ENCODE assay signal across 9 cellular contexts in the genomic region with DNA sequence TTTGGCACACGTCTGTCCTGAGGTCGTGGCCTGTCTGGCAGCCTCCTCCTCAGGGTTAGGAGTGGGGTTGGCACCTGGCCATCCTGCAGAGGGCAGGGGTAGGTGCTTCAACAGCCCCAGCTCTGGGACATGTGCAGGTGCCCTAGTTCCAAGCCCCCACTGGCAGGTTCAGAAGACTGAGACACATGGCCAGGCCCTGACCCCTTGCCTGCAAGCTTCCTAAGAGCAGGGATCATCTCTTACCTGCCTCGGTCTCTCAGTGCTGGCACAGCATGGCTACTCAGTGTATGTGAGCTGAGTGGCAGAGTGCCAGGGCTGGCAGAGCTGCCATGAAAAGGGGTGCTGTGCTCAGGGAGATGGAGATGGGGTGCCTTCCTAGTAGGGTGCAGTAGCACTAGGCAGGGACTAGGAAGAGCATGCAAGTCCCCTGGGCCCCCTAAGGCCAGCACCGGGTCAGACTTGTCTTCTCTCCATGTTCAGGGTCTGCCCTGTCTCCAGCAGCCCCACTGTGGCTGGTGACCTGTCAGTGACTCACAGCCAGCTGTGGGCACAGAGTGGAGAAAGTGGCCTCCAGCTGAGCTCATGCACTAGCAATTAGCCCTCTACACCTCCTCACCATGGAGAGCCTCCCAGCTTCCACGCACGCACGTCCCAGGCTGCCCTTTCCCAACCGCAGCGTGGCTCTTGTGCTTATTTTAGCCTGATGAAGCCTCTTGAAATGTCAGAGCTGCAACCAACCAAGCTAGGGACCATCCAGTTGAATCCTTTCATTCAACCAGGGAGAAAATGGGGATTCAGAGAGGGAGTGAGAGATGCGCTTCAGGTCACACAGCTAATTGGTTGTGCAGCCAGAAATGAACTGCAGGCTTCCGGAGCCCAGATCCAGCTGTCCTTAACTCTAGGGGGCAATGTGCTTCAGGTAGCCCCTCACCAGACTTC.
DNase-seq lines count a peak whose midpoint lies in the region; ATAC-seq, FAIRE-seq and TF ChIP-seq lines count a peak whose summit lies in the region.
"Had no signal": no experiment of that assay in that cellular context is flagged by ENCODE, and none has a peak within 500 bp of the region (broad histone marks: within the 10 kb centered on the region; RNA-seq: fewer than 3 reads in every experiment).

No MANE protein-coding gene starts in this region.

- TF ChIP-seq POLR2A in adrenal gland (IDR thresholded peaks at IDR 0.05), result no peak

- H3K9me3 ChIP-seq in adrenal gland (replicated peaks in 1 of 3) (no peaks in the 10 kb centered on the region), kidney (ENCODE audit: control insufficient read depth in 1 of 2, low read length in 2 of 2) (no peaks in the 10 kb centered on the region)

- no peaks in the 10 kb centered on the region for H3K36me3 Mint-ChIP-seq in activated CD4-positive, alpha-beta T cell treated with anti-CD3 and anti-CD28 coated beads, Interleukin-2, amount 10 ng/mL, durations not matched to agents 24 days and 14 days (ENCODE audit: low read depth)

- no peak for ATAC-seq in HG03135 (IDR thresholded peaks at IDR 0.05; ENCODE audit: unreplicated experiment)

- H3K27ac ChIP-seq in adrenal gland (no peak overlapping the region), kidney (ENCODE audit: low read depth in 2 of 2, low read length in 2 of 2) (peak overlapping the region in 1 of 2 donors; percentile 55)

- H3K36me3 ChIP-seq in adrenal gland (replicated peaks in 1 of 2), result no peaks in the 10 kb centered on the region
- H3K36me3 ChIP-seq in kidney (ENCODE audit: control insufficient read depth in 1 of 2, insufficient read depth in 2 of 2, low read length in 2 of 2), result no peaks in the 10 kb centered on the region

- H3K4me1 ChIP-seq in adrenal gland (replicated peaks in 1 of 2) (peaks cover 0 to 9% of the 10 kb centered on the region in 2 donors), kidney (ENCODE audit: control insufficient read depth in 1 of 2, insufficient read depth in 1 of 2, low read depth in 1 of 2, low read length in 2 of 2) (peaks cover 6 to 8% of the 10 kb centered on the region in 2 donors)

- TF ChIP-seq EP300 in Ishikawa (IDR thresholded peaks at IDR 0.05; ENCODE audit: borderline replicate concordance), result peak; percentile 74; the same call in 1 of the 2 replicates

- H3K9me3 Mint-ChIP-seq in activated CD4-positive, alpha-beta T cell treated with anti-CD3 and anti-CD28 coated beads, Interleukin-2, amount 10 ng/mL, durations not matched to agents 24 days and 14 days, result peaks cover 4% of the 10 kb centered on the region

- intact Hi-C loops in adrenal gland (cut with DNase I) (no loop called here), kidney (cut with DNase I) (no loop called here)
- intact Hi-C loops in activated CD4-positive, alpha-beta T cell treated with anti-CD3 and anti-CD28 coated beads, Interleukin-2, amount 10 ng/mL, durations not matched to agents 24 days and 14 days (cut with micrococcal nuclease), result no loop called here

- H3K4me3 ChIP-seq in adrenal gland (no peak overlapping the region), kidney (ENCODE audit: low read length in 2 of 2) (no peak overlapping the region)

- TF ChIP-seq RAD21 in Ishikawa (IDR thresholded peaks at IDR 0.05; ENCODE audit: low read depth), result peak; percentile 1; the same call in 1 of the 2 replicates

- H3K27ac Mint-ChIP-seq in activated CD4-positive, alpha-beta T cell treated with anti-CD3 and anti-CD28 coated beads, Interleukin-2, amount 10 ng/mL, durations not matched to agents 24 days and 14 days, result no peak overlapping the region

- DNase-seq in AG09319 (ENCODE audit: extremely low read depth, low read depth) (peak; percentile 93), adrenal gland (peak in 5 of 7 donors; percentile 48 to 69 (median 54)), kidney (peak; percentile 85), NCI-H1930 (lab: John Stamatoyannopoulos, UW) (no peak), middle frontal gyrus (ENCODE audit: extremely low spot score, low spot score) (no peak)
- DNase-seq in activated CD4-positive, alpha-beta T cell treated with anti-CD3 and anti-CD28 coated beads, Interleukin-2, amount 10 ng/mL, durations not matched to agents 24 days and 14 days, result no peak

- no peak for FAIRE-seq in kidney (lab: Jason Lieb, UNC)
- FAIRE-seq: GM18507 had no signal

- no peak overlapping the region for H3K9ac ChIP-seq in kidney (ENCODE audit: low read length in 2 of 2)

- no peaks in the 10 kb centered on the region for H3K27me3 ChIP-seq in adrenal gland

- TF ChIP-seq CTCF in AG09319 (IDR thresholded peaks at IDR 0.05; ENCODE audit: low read depth, low read length), result no peak; the same call in 1 of the 2 replicates
- TF ChIP-seq CTCF in adrenal gland (IDR thresholded peaks at IDR 0.05), result no peak
- TF ChIP-seq CTCF in kidney (IDR thresholded peaks at IDR 0.05; ENCODE audit: borderline replicate concordance, extremely low read depth, insufficient read depth), result no peak

- peaks cover 2% of the 10 kb centered on the region for H3K4me1 Mint-ChIP-seq in activated CD4-positive, alpha-beta T cell treated with anti-CD3 and anti-CD28 coated beads, Interleukin-2, amount 10 ng/mL, durations not matched to agents 24 days and 14 days

- 59 to 75% (median 70%) methylated on average over 9 to 11 of the region's 11 CpGs for WGBS in adrenal gland, 4 donors

- H3K27me3 Mint-ChIP-seq in activated CD4-positive, alpha-beta T cell treated with anti-CD3 and anti-CD28 coated beads, Interleukin-2, amount 10 ng/mL, durations not matched to agents 24 days and 14 days, result peaks cover 28% of the 10 kb centered on the region

- no peak overlapping the region for H3K4me3 Mint-ChIP-seq in activated CD4-positive, alpha-beta T cell treated with anti-CD3 and anti-CD28 coated beads, Interleukin-2, amount 10 ng/mL, durations not matched to agents 24 days and 14 days

TF ChIP-seq in Ishikawa, 13 proteins besides CTCF, POLR2A, EP300 and RAD21:
- TF ChIP-seq EGR1 (IDR thresholded peaks at IDR 0.05), result 0 out of 2 replicates have a peak, but pooled peaks have one; percentile 17
- TF ChIP-seq TCF12 (IDR thresholded peaks at IDR 0.05; ENCODE audit: low read depth), result peak; percentile 94
- TF ChIP-seq CREB1 (IDR thresholded peaks at IDR 0.05; ENCODE audit: low read depth), result no peak
- peak; percentile 79 for TF ChIP-seq NFIC (IDR thresholded peaks at IDR 0.05)
- TF ChIP-seq, protein P1, sequence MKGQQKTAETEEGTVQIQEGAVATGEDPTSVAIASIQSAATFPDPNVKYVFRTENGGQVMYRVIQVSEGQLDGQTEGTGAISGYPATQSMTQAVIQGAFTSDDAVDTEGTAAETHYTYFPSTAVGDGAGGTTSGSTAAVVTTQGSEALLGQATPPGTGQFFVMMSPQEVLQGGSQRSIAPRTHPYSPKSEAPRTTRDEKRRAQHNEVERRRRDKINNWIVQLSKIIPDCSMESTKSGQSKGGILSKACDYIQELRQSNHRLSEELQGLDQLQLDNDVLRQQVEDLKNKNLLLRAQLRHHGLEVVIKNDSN (IDR thresholded peaks at IDR 0.05), result no peak
- TF ChIP-seq ZBTB7A (IDR thresholded peaks at IDR 0.05; ENCODE audit: low read depth), result peak; percentile 48; the same call in 1 of the 2 replicates
- TF ChIP-seq, protein P2, sequence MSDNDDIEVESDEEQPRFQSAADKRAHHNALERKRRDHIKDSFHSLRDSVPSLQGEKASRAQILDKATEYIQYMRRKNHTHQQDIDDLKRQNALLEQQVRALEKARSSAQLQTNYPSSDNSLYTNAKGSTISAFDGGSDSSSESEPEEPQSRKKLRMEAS (IDR thresholded peaks at IDR 0.05), result peak; percentile 51
- TF ChIP-seq YY1 (IDR thresholded peaks at IDR 0.05; ENCODE audit: low read depth), result no peak
- no peak for TF ChIP-seq FOXM1 (IDR thresholded peaks at IDR 0.05; ENCODE audit: borderline replicate concordance, low read depth)
- TF ChIP-seq TEAD4 (IDR thresholded peaks at IDR 0.05), result peak; percentile 63
- no peak for TF ChIP-seq CEBPB (IDR thresholded peaks at IDR 0.05)
- TF ChIP-seq REST (IDR thresholded peaks at IDR 0.05; ENCODE audit: low read depth), result no peak
- no peak for TF ChIP-seq TAF1 (IDR thresholded peaks at IDR 0.05; ENCODE audit: low read depth)

Comparison
In these comparisons a context has a peak if more than half of its experiments do, and no peak if none do; other contexts are left out.
1. DNase-seq: peak in AG09319 (single experiment), adrenal gland (5 of 7) and kidney (single experiment); none in NCI-H1930 (0 of 2), activated CD4-positive, alpha-beta T cell treated with anti-CD3 and anti-CD28 coated beads, Interleukin-2, amount 10 ng/mL, durations not matched to agents 24 days and 14 days (single experiment) and middle frontal gyrus (single experiment).